8 cellular contexts compared by ENCODE assay signal in the genomic region with DNA sequence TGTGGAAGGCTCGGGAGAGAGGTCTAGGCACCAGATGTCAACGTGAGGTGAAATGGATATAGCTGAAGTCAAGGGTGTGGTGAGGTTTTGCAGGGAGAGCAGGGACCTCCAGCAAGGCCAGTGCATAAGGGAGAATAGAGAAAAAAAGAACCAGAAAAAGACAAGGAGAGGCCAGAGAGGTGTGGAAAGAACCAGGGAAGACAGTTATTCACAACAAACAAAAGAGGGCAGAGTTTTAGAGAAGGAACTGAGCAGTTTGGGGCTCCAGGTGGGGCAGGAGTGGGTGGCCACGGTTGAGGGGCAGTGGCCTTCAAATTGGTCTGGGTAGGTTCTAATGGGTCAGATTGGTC. TPM values are rescaled to one million over a fixed set of nuclear protein-coding genes. Genes with fewer than 3 reads are reported as not detected.
DNase-seq lines count a peak whose midpoint lies in the region; ATAC-seq and TF ChIP-seq lines count a peak whose summit lies in the region.

No MANE protein-coding gene starts in this region.

- DNase-seq in GM06990 (ENCODE audit: extremely low read depth, insufficient read length) (no peak), Peyer's patch (no peak), epithelial cell of prostate (ENCODE audit: low read depth, low spot score) (no peak), progenitor cell of endocrine pancreas (ENCODE audit: low spot score, unreplicated experiment) (no peak), putamen (ENCODE audit: low spot score) (no peak)

- ATAC-seq in HG03354 (IDR thresholded peaks at IDR 0.05; ENCODE audit: poor library complexity, severe bottlenecking, unreplicated experiment) (no peak), HG03565 (IDR thresholded peaks at IDR 0.05; ENCODE audit: unreplicated experiment) (no peak), HG03342 (IDR thresholded peaks at IDR 0.05; ENCODE audit: unreplicated experiment) (no peak)

- no peaks in the 10 kb centered on the region for H3K9me3 Mint-ChIP-seq in progenitor cell of endocrine pancreas (ENCODE audit: low read depth)

- H3K9me3 ChIP-seq in Peyer's patch = no peaks in the 10 kb centered on the region

- peak overlapping the region; percentile 91 to 99 (median 99) for H3K27ac ChIP-seq in Peyer's patch
- H3K27ac ChIP-seq in epithelial cell of prostate = peak overlapping the region; percentile 96

- H3K4me3 ChIP-seq in GM06990 (replicated peaks; ENCODE audit: low read depth, low read length) (peak overlapping the region; percentile 69; the same call in 1 of the 2 replicates), Peyer's patch (peak overlapping the region; percentile 61 to 92 (median 82))

- H3K36me3 Mint-ChIP-seq in progenitor cell of endocrine pancreas (ENCODE audit: insufficient read depth) = no peaks in the 10 kb centered on the region

- no peaks in the 10 kb centered on the region; the same call in none of the 2 replicates for H3K27me3 ChIP-seq in GM06990 (replicated peaks; ENCODE audit: control insufficient read depth, insufficient read depth, low read length)
- no peaks in the 10 kb centered on the region for H3K27me3 ChIP-seq in Peyer's patch

- H3K27ac Mint-ChIP-seq in progenitor cell of endocrine pancreas = peak overlapping the region; percentile 96

- H3K4me1 Mint-ChIP-seq in progenitor cell of endocrine pancreas (ENCODE audit: low read depth) = peaks cover 50% of the 10 kb centered on the region

- H3K4me1 ChIP-seq in Peyer's patch = peaks cover 5 to 40% (median 7%) of the 10 kb centered on the region in 4 donors

- peak overlapping the region; percentile 89 for H3K4me3 Mint-ChIP-seq in progenitor cell of endocrine pancreas (ENCODE audit: low read depth)

- H3K36me3 ChIP-seq in GM06990 (ENCODE audit: control insufficient read depth, insufficient read depth, low read length) = no peaks in the 10 kb centered on the region
- no peaks in the 10 kb centered on the region for H3K36me3 ChIP-seq in Peyer's patch

- no peaks in the 10 kb centered on the region for H3K27me3 Mint-ChIP-seq in progenitor cell of endocrine pancreas

- TF ChIP-seq CTCF in GM06990 (IDR thresholded peaks at IDR 0.05; ENCODE audit: insufficient read depth, low read length, poor library complexity, severe bottlenecking) (no peak), Peyer's patch (IDR thresholded peaks at IDR 0.05) (no peak), progenitor cell of endocrine pancreas (IDR thresholded peaks at IDR 0.05; ENCODE audit: unreplicated experiment) (no peak)

- no peak for TF ChIP-seq POLR2A in Peyer's patch (IDR thresholded peaks at IDR 0.05)

RNA-seq across cellular contexts. Expression of a gene that starts 11.6 kb away (rescaled TPM):
- total RNA-seq in Peyer's patch (10 to 100 TPM; 22.1 to 60.8 (median 29.3) TPM), progenitor cell of endocrine pancreas (41.3 and 45.8 TPM in 2 replicates)

RNA-seq across cellular contexts. Expression of a gene that starts 16.7 kb away (rescaled TPM):
- 100 to 1,000 TPM; 170 to 462 (median 219) TPM for total RNA-seq in Peyer's patch
- total RNA-seq in progenitor cell of endocrine pancreas = 220 and 226 TPM in 2 replicates
